11 cellular contexts compared by ENCODE assay signal in genomic region chr4:102321260-102321991, GRCh38. TPM values are rescaled to one million over a fixed set of nuclear protein-coding genes. Genes with fewer than 3 reads are reported as not detected.
DNase-seq lines count a peak whose midpoint lies in the region; ATAC-seq and TF ChIP-seq lines count a peak whose summit lies in the region.
"Had no signal": no experiment of that assay in that cellular context is flagged by ENCODE, and none has a peak within 500 bp of the region (broad histone marks: within the 10 kb centered on the region; RNA-seq: fewer than 3 reads in every experiment).

No MANE protein-coding gene starts in this region.

- CTCF ChIA-PET in activated B cell treated with CpG ODN at 0.5 μM for 24 hours (lab: Charles Lee): interaction anchor here (1.2 kb wide), 1 partner anchor 22 kb away, joined by 3 read pairs; no protein-coding TSS in a partner anchor

- H3K27me3 Mint-ChIP-seq in activated B cell treated with CpG ODN at 0.5 μM for 24 hours: no peaks in the 10 kb centered on the region

- DNase-seq in activated B cell treated with CpG ODN at 0.5 μM for 24 hours: no peak
- DNase-seq in stimulated activated CD4-positive, alpha-beta T cell treated with anti-CD3 and anti-CD28 coated beads, Interleukin-4, amount 100 ng/mL, for 1 hour: no peak
- DNase-seq in iPS-NIHi7 (ENCODE audit: extremely low spot score): no peak
- DNase-seq in NCI-H2081 treated with DMSO at 0.1 percent for 48 hours (lab: John Stamatoyannopoulos, UW): no peak
- no peak for DNase-seq in stimulated activated CD4-positive, alpha-beta T cell treated with anti-CD3 and anti-CD28 coated beads, Interleukin-4, amount 100 ng/mL, for 24 hours
- DNase-seq: COR-L47, HFFc6, NCI-H2029 treated with DMSO at 0.1 percent for 48 hours had no signal

- intact Hi-C loops in activated B cell treated with CpG ODN at 0.5 μM for 24 hours (cut with micrococcal nuclease): no loop called here

- H3K9me3 Mint-ChIP-seq in activated B cell treated with CpG ODN at 0.5 μM for 24 hours: peaks cover 5% of the 10 kb centered on the region
- H3K9me3 Mint-ChIP-seq: HFFc6 had no signal

- H3K4me3 ChIP-seq in GM12875 (ENCODE audit: low read depth, low read length): peak overlapping the region; percentile 27

- no peaks in the 10 kb centered on the region for H3K36me3 Mint-ChIP-seq in activated B cell treated with CpG ODN at 0.5 μM for 24 hours (ENCODE audit: low read depth)

- POLR2A ChIA-PET in activated B cell treated with CpG ODN at 0.5 μM for 24 hours (lab: Charles Lee): no interaction called here

- H3K4me1 Mint-ChIP-seq in activated B cell treated with CpG ODN at 0.5 μM for 24 hours: peaks cover 17% of the 10 kb centered on the region

- no peak overlapping the region for H3K27ac Mint-ChIP-seq in activated B cell treated with CpG ODN at 0.5 μM for 24 hours
- H3K27ac Mint-ChIP-seq: HFFc6 had no signal

- H3K4me3 Mint-ChIP-seq in activated B cell treated with CpG ODN at 0.5 μM for 24 hours: peak overlapping the region; percentile 25
- H3K4me3 Mint-ChIP-seq: HFFc6 had no signal

- ATAC-seq in GM19463 (IDR thresholded peaks at IDR 0.05; ENCODE audit: unreplicated experiment): peak; percentile 92
- peak; percentile 92 for ATAC-seq in HG02981 (IDR thresholded peaks at IDR 0.05; ENCODE audit: unreplicated experiment)
- ATAC-seq in activated B cell treated with CpG ODN at 0.5 μM for 24 hours (ENCODE audit: low read depth): peak; percentile 71

- no peak for TF ChIP-seq CTCF in GM12875 (IDR thresholded peaks at IDR 0.05; ENCODE audit: borderline replicate concordance, insufficient read depth, low read depth, low read length)
- TF ChIP-seq CTCF in activated B cell treated with CpG ODN at 0.5 μM for 24 hours (IDR thresholded peaks at IDR 0.05): no peak

RNA-seq across cellular contexts. Expression of gene SLC39A8, which starts 23.9 kb away (rescaled TPM):
- 17.9 and 18.1 TPM in 2 replicates for total RNA-seq in activated B cell treated with CpG ODN at 0.5 μM for 24 hours
